In genomic region chr2:12063210-12063609, GRCh38 we compare ENCODE assay signal across 25 cellular contexts.
"Had no signal": no experiment of that assay in that cellular context is flagged by ENCODE, and none has a peak within 500 bp of the region (broad histone marks: within the 10 kb centered on the region; RNA-seq: fewer than 3 reads in every experiment).

No MANE protein-coding gene starts in this region.

- H3K9me3 ChIP-seq: esophagus squamous epithelium, gastroesophageal sphincter had no signal

- H3K4me3 ChIP-seq: esophagus squamous epithelium, gastroesophageal sphincter had no signal

- H3K27me3 ChIP-seq: brain microvascular endothelial cell, esophagus squamous epithelium, gastroesophageal sphincter had no signal

- H3K36me3 ChIP-seq: brain microvascular endothelial cell, esophagus squamous epithelium, gastroesophageal sphincter had no signal

- H3K9me3 Mint-ChIP-seq: activated CD8-positive, alpha-beta T cell treated with anti-CD3 and anti-CD28 coated beads for 36 hours; activated T-cell treated with anti-CD3 and anti-CD28 coated beads, Interleukin-2, amount 50 U/mL, for 4 hours; activated T-helper 17 cell treated with anti-CD3 and anti-CD28 coated beads, Interleukin-2, amount 50 U/mL, for 72 hours had no signal

- H3K4me3 Mint-ChIP-seq: activated B cell treated with CpG ODN at 0.5 μM for 24 hours; activated CD8-positive, alpha-beta T cell treated with anti-CD3 and anti-CD28 coated beads for 36 hours; activated naive CD8-positive, alpha-beta T cell; activated T-cell treated with anti-CD3 and anti-CD28 coated beads, Interleukin-2, amount 50 U/mL, for 4 hours; activated T-helper 17 cell treated with anti-CD3 and anti-CD28 coated beads, Interleukin-2, amount 50 U/mL, for 72 hours had no signal

- H3K27me3 Mint-ChIP-seq: activated B cell treated with CpG ODN at 0.5 μM for 24 hours; activated naive CD8-positive, alpha-beta T cell; activated T-helper 17 cell treated with anti-CD3 and anti-CD28 coated beads, Interleukin-2, amount 50 U/mL, for 72 hours had no signal

- H3K27ac Mint-ChIP-seq: activated B cell treated with CpG ODN at 0.5 μM for 24 hours; activated CD8-positive, alpha-beta T cell treated with anti-CD3 and anti-CD28 coated beads for 36 hours; activated naive CD8-positive, alpha-beta T cell; activated T-helper 17 cell treated with anti-CD3 and anti-CD28 coated beads, Interleukin-2, amount 50 U/mL, for 72 hours had no signal

- H3K36me3 Mint-ChIP-seq: activated naive CD8-positive, alpha-beta T cell had no signal

- H3K27ac ChIP-seq: brain microvascular endothelial cell, epithelial cell of prostate, esophagus squamous epithelium, gastroesophageal sphincter had no signal

- DNase-seq: activated B cell treated with CpG ODN at 0.5 μM for 24 hours; activated CD4-positive, alpha-beta T cell treated with anti-CD3 and anti-CD28 coated beads for 48 hours; activated CD4-positive, alpha-beta T cell treated with anti-CD3 and anti-CD28 coated beads, Interleukin-2, amount 50 U/mL, for 1 hour; activated CD4-positive, alpha-beta T cell treated with anti-CD3 and anti-CD28 coated beads, Interleukin-2, amount 50 U/mL, for 48 hours; activated CD8-positive, alpha-beta memory T cell treated with anti-CD3 and anti-CD28 coated beads for 24 hours; activated CD8-positive, alpha-beta T cell treated with anti-CD3 and anti-CD28 coated beads for 36 hours; activated effector memory CD4-positive, alpha-beta T cell treated with Interleukin-2 at 50 U/mL for 16 hours; activated gamma-delta T cell treated with Interleukin-2 at 50 U/mL for 16 hours; activated naive CD4-positive, alpha-beta T cell treated with anti-CD3 and anti-CD28 coated beads, Interleukin-2, amount 50 U/mL, for 16 hours; activated naive CD4-positive, alpha-beta T cell treated with Interleukin-2 at 50 U/mL for 16 hours; activated T-cell treated with anti-CD3 and anti-CD28 coated beads, Interleukin-2, amount 50 U/mL, for 4 hours; amniotic stem cell; anterior cingulate cortex; brain microvascular endothelial cell; cortex of kidney; dermis blood vessel endothelial cell; effector CD4-positive, alpha-beta T cell; esophagus squamous epithelium; foreskin melanocyte; T-helper 2 cell had no signal

- H3K4me1 Mint-ChIP-seq: activated T-helper 17 cell treated with anti-CD3 and anti-CD28 coated beads, Interleukin-2, amount 50 U/mL, for 72 hours had no signal

- ATAC-seq: activated CD4-positive, CD25-positive, alpha-beta regulatory T cell treated with anti-CD3 and anti-CD28 coated beads, Interleukin-2, amount 50 U/mL, for 24 hours; activated CD8-positive, alpha-beta T cell treated with anti-CD3 and anti-CD28 coated beads for 36 hours; activated T-cell treated with anti-CD3 and anti-CD28 coated beads, Interleukin-2, amount 50 U/mL, for 4 hours; activated T-helper 17 cell treated with anti-CD3 and anti-CD28 coated beads, Interleukin-2, amount 50 U/mL, for 72 hours; gastroesophageal sphincter had no signal
